Comparison of ENCODE assay signal across 20 cellular contexts in the genomic region with DNA sequence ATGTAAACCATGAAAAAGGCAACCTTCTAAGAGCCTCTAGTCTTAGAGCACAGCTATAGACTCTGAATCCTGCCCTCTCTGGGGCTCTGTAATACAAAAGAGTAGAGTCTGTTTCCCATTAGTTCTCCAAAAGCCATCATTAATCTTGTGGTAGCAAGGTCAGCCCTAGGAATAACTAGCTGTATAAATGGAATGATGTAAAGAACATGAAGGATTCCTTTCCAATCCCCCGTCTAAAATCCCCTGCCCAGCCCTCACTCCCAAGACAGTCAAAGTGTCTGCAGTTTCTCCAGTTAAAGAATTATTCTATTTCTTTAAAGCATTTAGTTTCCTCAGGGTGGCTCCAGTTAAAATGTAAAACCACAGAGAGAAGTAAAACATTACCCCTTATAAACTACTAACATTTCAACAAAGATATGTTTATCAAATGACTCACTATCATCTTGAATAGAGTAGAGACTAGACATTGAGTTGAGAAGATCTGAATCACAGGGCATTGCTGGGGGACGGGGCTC.
DNase-seq lines count a peak whose midpoint lies in the region; ATAC-seq, FAIRE-seq and TF ChIP-seq lines count a peak whose summit lies in the region.
"Had no signal": no experiment of that assay in that cellular context is flagged by ENCODE, and none has a peak within 500 bp of the region (broad histone marks: within the 10 kb centered on the region; RNA-seq: fewer than 3 reads in every experiment).

No MANE protein-coding gene starts in this region.

- intact Hi-C loops in left lung (cut with DNase I): no loop called here
- intact Hi-C loops in CD4-positive, alpha-beta T cell (cut with DNase I, micrococcal nuclease): no loop called here

- no peak for TF ChIP-seq RAD21 in A549 (conservative IDR thresholded peaks at IDR 0.05 in 1 of 2, IDR thresholded peaks at IDR 0.05 in 1 of 2)

- H3K79me2 ChIP-seq in GM23338 (replicated peaks; ENCODE audit: insufficient read depth) (no peaks in the 10 kb centered on the region), hepatocyte (no peaks in the 10 kb centered on the region)

- H3K4me3 ChIP-seq in A549 (no peak overlapping the region), HFF-Myc (replicated peaks; ENCODE audit: low read depth, low read length) (no peak overlapping the region), bronchial epithelial cell (ENCODE audit: low read depth, low read length) (no peak overlapping the region), left lung (no peak overlapping the region), GM23338 (no peak overlapping the region), hepatocyte (no peak overlapping the region)
- H3K4me3 ChIP-seq: mucosa of descending colon, tibial nerve had no signal

- peak overlapping the region; percentile 55 for H3K4me2 ChIP-seq in A549
- H3K4me2 ChIP-seq in GM23338: no peak overlapping the region
- no peak overlapping the region for H3K4me2 ChIP-seq in hepatocyte

- ATAC-seq in A549 (peak; percentile 83 to 91), left lung (peak; percentile 37), GM23338 (no peak), HG02840 (IDR thresholded peaks at IDR 0.05; ENCODE audit: low FRiP score, unreplicated experiment) (no peak)
- no peak for ATAC-seq in CD4-positive, alpha-beta T cell (ENCODE audit: poor library complexity)
- ATAC-seq: mucosa of descending colon; stimulated activated effector memory CD8-positive, alpha-beta T cell treated with anti-CD3 and anti-CD28 coated beads, Interleukin-12 subunit alpha, Interleukin-12 subunit beta, amount 100 ng/mL, for 72 hours had no signal

- H3K27ac Mint-ChIP-seq in CD4-positive, alpha-beta T cell: no peak overlapping the region
- H3K27ac Mint-ChIP-seq in GM23338: no peak overlapping the region
- H3K27ac Mint-ChIP-seq: stimulated activated effector memory CD8-positive, alpha-beta T cell treated with anti-CD3 and anti-CD28 coated beads, Interleukin-12 subunit alpha, Interleukin-12 subunit beta, amount 100 ng/mL, for 72 hours had no signal

- POLR2A ChIA-PET in A549 (lab: Yijun Ruan, JAX): interaction anchor here (0.6 to 1.7 kb wide), 3 partner anchors 46 to 153 kb away, joined by 3 to 9 read pairs (median 3); no protein-coding TSS in a partner anchor
- POLR2A ChIA-PET in CD4-positive, alpha-beta T cell (lab: Charles Lee): no interaction called here

- no peak for TF ChIP-seq POLR2A in A549 (IDR thresholded peaks at IDR 0.05; ENCODE audit: low read length)

- FAIRE-seq in A549 (lab: Jason Lieb, UNC) (no peak), bronchial epithelial cell (lab: Jason Lieb, UNC) (no peak)
- FAIRE-seq: small intestine had no signal

- no peak overlapping the region for H2AFZ ChIP-seq in GM23338
- no peak overlapping the region for H2AFZ ChIP-seq in hepatocyte

- H3K4me1 ChIP-seq in A549 (peaks cover 28% of the 10 kb centered on the region), left lung (no peaks in the 10 kb centered on the region), GM23338 (ENCODE audit: insufficient read depth) (peaks cover 13% of the 10 kb centered on the region), hepatocyte (ENCODE audit: insufficient read depth) (no peaks in the 10 kb centered on the region)
- H3K4me1 ChIP-seq: tibial nerve had no signal

- no peaks in the 10 kb centered on the region for H3K9me3 ChIP-seq in A549
- no peaks in the 10 kb centered on the region for H3K9me3 ChIP-seq in left lung
- H3K9me3 ChIP-seq in CD4-positive, alpha-beta T cell (ENCODE audit: control insufficient read depth, low read length): no peaks in the 10 kb centered on the region
- H3K9me3 ChIP-seq in hepatocyte (ENCODE audit: low read depth): no peaks in the 10 kb centered on the region
- H3K9me3 ChIP-seq: mucosa of descending colon, tibial nerve had no signal

- no peak for TF ChIP-seq EP300 in A549 (IDR thresholded peaks at IDR 0.05)

- CTCF ChIA-PET in A549 (lab: Yijun Ruan, JAX): interaction anchor here (0.7 to 1.7 kb wide), 3 partner anchors 100 to 213 kb away, joined by 3 to 4 read pairs (median 3); no protein-coding TSS in a partner anchor
- CTCF ChIA-PET in CD4-positive, alpha-beta T cell (lab: Charles Lee): no interaction called here

- no peaks in the 10 kb centered on the region for H3K36me3 Mint-ChIP-seq in CD4-positive, alpha-beta T cell (ENCODE audit: low read depth)
- H3K36me3 Mint-ChIP-seq in GM23338 (ENCODE audit: low read depth): no peaks in the 10 kb centered on the region
- H3K36me3 Mint-ChIP-seq: stimulated activated effector memory CD8-positive, alpha-beta T cell treated with anti-CD3 and anti-CD28 coated beads, Interleukin-12 subunit alpha, Interleukin-12 subunit beta, amount 100 ng/mL, for 72 hours had no signal

- DNase-seq in A549 (ENCODE audit: low read depth in 1 of 2, low spot score in 1 of 2): peak; percentile 24 to 39
- DNase-seq in HFF-Myc (ENCODE audit: extremely low read depth, low read depth): peak; percentile 10
- DNase-seq in bronchial epithelial cell (ENCODE audit: low read depth): peak; percentile 73
- DNase-seq in left lung: no peak
- no peak for DNase-seq in CD4-positive, alpha-beta T cell
- no peak for DNase-seq in GM23338 (ENCODE audit: low spot score)
- DNase-seq in hepatocyte (ENCODE audit: low spot score): no peak
- DNase-seq: activated CD4-positive, alpha-beta T cell treated with anti-CD3 and anti-CD28 coated beads for 1 hour; activated naive CD4-positive, alpha-beta T cell treated with Interleukin-2 at 50 U/mL for 16 hours; effector CD8-positive, alpha-beta T cell; mucosa of descending colon; NCI-H187 treated with DMSO at 0.1 percent for 48 hours; NCI-H510A treated with DMSO at 0.1 percent for 48 hours; occipital lobe; SIG-M5; small intestine; T-helper 2 cell had no signal

- TF ChIP-seq CTCF in A549 (IDR thresholded peaks at IDR 0.05) (no peak), HFF-Myc (IDR thresholded peaks at IDR 0.05; ENCODE audit: low read depth, low read length, missing control alignments) (no peak), bronchial epithelial cell (IDR thresholded peaks at IDR 0.05; ENCODE audit: insufficient read depth, low read length, severe bottlenecking) (no peak), left lung (IDR thresholded peaks at IDR 0.05) (no peak), GM23338 (conservative IDR thresholded peaks at IDR 0.05; ENCODE audit: low read depth in 2 of 2) (no peak), hepatocyte (IDR thresholded peaks at IDR 0.05; ENCODE audit: poor library complexity) (no peak)
- TF ChIP-seq CTCF in CD4-positive, alpha-beta T cell (IDR thresholded peaks at IDR 0.05): no peak

- no peaks in the 10 kb centered on the region for H3K9me2 ChIP-seq in GM23338 (ENCODE audit: insufficient read depth)
- no peaks in the 10 kb centered on the region for H3K9me2 ChIP-seq in hepatocyte (replicated peaks; ENCODE audit: insufficient read depth)

- H3K9me3 Mint-ChIP-seq in CD4-positive, alpha-beta T cell: no peaks in the 10 kb centered on the region
- H3K9me3 Mint-ChIP-seq in GM23338: no peaks in the 10 kb centered on the region
- H3K9me3 Mint-ChIP-seq: stimulated activated effector memory CD8-positive, alpha-beta T cell treated with anti-CD3 and anti-CD28 coated beads, Interleukin-12 subunit alpha, Interleukin-12 subunit beta, amount 100 ng/mL, for 72 hours had no signal

- no peaks in the 10 kb centered on the region for H3K4me1 Mint-ChIP-seq in CD4-positive, alpha-beta T cell (ENCODE audit: low read depth)
- H3K4me1 Mint-ChIP-seq in GM23338: peaks cover 18% of the 10 kb centered on the region
- H3K4me1 Mint-ChIP-seq: stimulated activated effector memory CD8-positive, alpha-beta T cell treated with anti-CD3 and anti-CD28 coated beads, Interleukin-12 subunit alpha, Interleukin-12 subunit beta, amount 100 ng/mL, for 72 hours had no signal

- H3K36me3 ChIP-seq in bronchial epithelial cell (ENCODE audit: control insufficient read depth, insufficient read depth, low read length) (no peaks in the 10 kb centered on the region), left lung (no peaks in the 10 kb centered on the region), GM23338 (ENCODE audit: insufficient read depth) (no peaks in the 10 kb centered on the region), hepatocyte (replicated peaks; ENCODE audit: insufficient read depth, low read depth) (no peaks in the 10 kb centered on the region)
- H3K36me3 ChIP-seq: tibial nerve had no signal

- no peak overlapping the region for H3K4me3 Mint-ChIP-seq in CD4-positive, alpha-beta T cell
- H3K4me3 Mint-ChIP-seq in GM23338: no peak overlapping the region
- H3K4me3 Mint-ChIP-seq: stimulated activated effector memory CD8-positive, alpha-beta T cell treated with anti-CD3 and anti-CD28 coated beads, Interleukin-12 subunit alpha, Interleukin-12 subunit beta, amount 100 ng/mL, for 72 hours had no signal

- H4K20me1 ChIP-seq in GM23338 (replicated peaks; ENCODE audit: insufficient read depth) (no peaks in the 10 kb centered on the region), hepatocyte (ENCODE audit: insufficient read depth, poor library complexity, severe bottlenecking) (no peaks in the 10 kb centered on the region)

- WGBS in A549 (ENCODE audit: missing lambda C conversion rate): 0% methylated on average over 2 of the region's 2 CpGs
- WGBS in hepatocyte (ENCODE audit: low lambda C conversion rate, missing lambda C conversion rate): 52% methylated on average over 2 of the region's 2 CpGs

- H3K27me3 Mint-ChIP-seq in CD4-positive, alpha-beta T cell: no peaks in the 10 kb centered on the region
- H3K27me3 Mint-ChIP-seq in GM23338 (ENCODE audit: insufficient read depth, low read depth, poor library complexity): peaks cover 4% of the 10 kb centered on the region

- H3F3A ChIP-seq in GM23338 (replicated peaks; ENCODE audit: low read depth): no peaks in the 10 kb centered on the region

- H3K27me3 ChIP-seq in bronchial epithelial cell (ENCODE audit: control insufficient read depth, insufficient read depth, low read length) (no peaks in the 10 kb centered on the region), left lung (peaks cover 0 to 4% of the 10 kb centered on the region in 2 donors), GM23338 (ENCODE audit: insufficient read depth) (no peaks in the 10 kb centered on the region), hepatocyte (no peaks in the 10 kb centered on the region)
- no peaks in the 10 kb centered on the region for H3K27me3 ChIP-seq in CD4-positive, alpha-beta T cell (ENCODE audit: control insufficient read depth, insufficient read depth, low read length)
- H3K27me3 ChIP-seq: tibial nerve had no signal

- peak overlapping the region; percentile 68 to 82; a peak in 5 of 6 replicates for H3K27ac ChIP-seq in A549
- no peak overlapping the region for H3K27ac ChIP-seq in left lung
- no peak overlapping the region for H3K27ac ChIP-seq in CD4-positive, alpha-beta T cell (ENCODE audit: low read depth, low read length)
- no peak overlapping the region for H3K27ac ChIP-seq in GM23338 (ENCODE audit: low read depth)
- no peak overlapping the region for H3K27ac ChIP-seq in hepatocyte
- H3K27ac ChIP-seq: tibial nerve had no signal

TF ChIP-seq in GM23338, 12 proteins besides CTCF, POLR2A, EP300 and RAD21 (continues in another document):
- TF ChIP-seq CREB1 (CRISPR knock-in tag; IDR thresholded peaks at IDR 0.05; ENCODE audit: low read depth): no peak

Comparison
In these comparisons a context has a peak if more than half of its experiments do, and no peak if none do; other contexts are left out.
1. ATAC-seq: peak in A549 (2 of 2) and left lung (single experiment); none in CD4-positive, alpha-beta T cell (single experiment), GM23338 (single experiment) and HG02840 (single experiment).
2. DNase-seq: peak in A549 (2 of 2), HFF-Myc (single experiment) and bronchial epithelial cell (single experiment); none in left lung (0 of 2), CD4-positive, alpha-beta T cell (0 of 10), GM23338 (single experiment) and hepatocyte (single experiment).
3. H3K27ac ChIP-seq: peak in A549 (2 of 2); none in left lung (0 of 2), CD4-positive, alpha-beta T cell (single experiment), GM23338 (single experiment) and hepatocyte (single experiment).